In the genomic region with DNA sequence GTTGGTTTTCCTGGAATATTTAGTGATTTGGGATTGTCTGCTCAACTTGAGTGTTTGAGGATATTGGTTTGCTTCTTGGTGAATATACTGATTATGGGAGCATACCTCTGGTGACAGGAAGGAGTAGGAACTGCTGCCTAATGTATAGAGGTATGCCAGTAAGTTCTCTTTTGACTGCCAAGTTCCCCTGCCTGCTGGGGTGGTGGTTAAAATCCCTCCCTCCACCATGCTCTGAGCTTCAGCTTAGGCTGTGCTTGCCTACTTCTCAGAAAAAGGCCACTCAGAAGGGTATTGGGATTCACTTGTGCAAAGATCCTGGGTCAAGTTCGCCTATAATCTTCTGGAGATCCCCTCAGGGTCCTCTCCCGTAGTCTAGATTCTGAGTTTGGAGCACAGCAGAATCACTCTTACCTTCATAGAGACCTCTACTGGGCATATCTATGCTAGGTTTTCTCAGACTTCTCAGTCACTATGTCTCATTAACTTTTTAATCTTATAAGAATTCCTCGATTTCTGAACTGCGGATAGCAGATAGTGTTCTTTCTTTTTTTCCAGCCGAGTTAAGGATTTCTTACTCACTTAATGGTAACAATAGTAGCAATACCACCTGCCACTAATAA, we compare ENCODE assay signal across 14 cellular contexts. TPM values are rescaled to one million over a fixed set of nuclear protein-coding genes. Genes with fewer than 3 reads are reported as not detected.
DNase-seq lines count a peak whose midpoint lies in the region; ATAC-seq and TF ChIP-seq lines count a peak whose summit lies in the region.
"Had no signal": no experiment of that assay in that cellular context is flagged by ENCODE, and none has a peak within 500 bp of the region (broad histone marks: within the 10 kb centered on the region; RNA-seq: fewer than 3 reads in every experiment).

No MANE protein-coding gene starts in this region.

- H3K27ac Mint-ChIP-seq in memory B cell (no peak overlapping the region), nephron progenitor cell (no peak overlapping the region)
- H3K27ac Mint-ChIP-seq: activated CD4-positive, alpha-beta T cell treated with anti-CD3 and anti-CD28 coated beads, Interleukin-2, amount 10 ng/mL, durations not matched to agents 24 days and 14 days had no signal

- no peak overlapping the region for H3K27ac ChIP-seq in left ventricle myocardium inferior (replicated peaks)

- no peaks in the 10 kb centered on the region for H3K36me3 ChIP-seq in left ventricle myocardium inferior
- H3K36me3 ChIP-seq: spleen had no signal

- no peak overlapping the region for H3K4me3 Mint-ChIP-seq in memory B cell
- no peak overlapping the region for H3K4me3 Mint-ChIP-seq in nephron progenitor cell
- H3K4me3 Mint-ChIP-seq: activated CD4-positive, alpha-beta T cell treated with anti-CD3 and anti-CD28 coated beads, Interleukin-2, amount 10 ng/mL, durations not matched to agents 24 days and 14 days had no signal

- H3K4me1 Mint-ChIP-seq in memory B cell (peaks cover 18% of the 10 kb centered on the region), nephron progenitor cell (peaks cover 7% of the 10 kb centered on the region)

- intact Hi-C loops in left ventricle myocardium inferior (cut with micrococcal nuclease) = no loop called here

- H3K27me3 Mint-ChIP-seq in memory B cell (no peaks in the 10 kb centered on the region), nephron progenitor cell (ENCODE audit: low read depth, poor library complexity) (no peaks in the 10 kb centered on the region)
- H3K27me3 Mint-ChIP-seq: activated CD4-positive, alpha-beta T cell treated with anti-CD3 and anti-CD28 coated beads, Interleukin-2, amount 10 ng/mL, durations not matched to agents 24 days and 14 days had no signal

- H3K27me3 ChIP-seq in left ventricle myocardium inferior (ENCODE audit: low read depth) = no peaks in the 10 kb centered on the region
- H3K27me3 ChIP-seq: spleen had no signal

- TF ChIP-seq CTCF in GM12865 (IDR thresholded peaks at IDR 0.05; ENCODE audit: insufficient read depth, low read depth, low read length, missing control alignments) = no peak
- TF ChIP-seq CTCF in GM20000 (IDR thresholded peaks at IDR 0.05; ENCODE audit: extremely low read depth, missing control alignments) = peak; percentile 6
- no peak for TF ChIP-seq CTCF in left ventricle myocardium inferior (IDR thresholded peaks at IDR 0.05; ENCODE audit: borderline replicate concordance)
- no peak for TF ChIP-seq CTCF in nephron progenitor cell (IDR thresholded peaks at IDR 0.05)

- ATAC-seq in memory B cell (ENCODE audit: low read depth) = peak; percentile 62
- no peak for ATAC-seq in HG03457 (IDR thresholded peaks at IDR 0.05; ENCODE audit: unreplicated experiment)

- peaks cover 12% of the 10 kb centered on the region for H3K4me1 ChIP-seq in left ventricle myocardium inferior

- H3K4me3 ChIP-seq in GM12865 (ENCODE audit: low read depth, low read length) (no peak overlapping the region), left ventricle myocardium inferior (no peak overlapping the region)
- H3K4me3 ChIP-seq: spleen had no signal

- H3K9me3 Mint-ChIP-seq in memory B cell (no peaks in the 10 kb centered on the region), nephron progenitor cell (peaks cover 14% of the 10 kb centered on the region)

- DNase-seq in GM12865 (ENCODE audit: low read depth) (peak; percentile 21), GM20000 (ENCODE audit: low spot score) (no peak), NOMO-1 treated with DMSO at 0.1 percent for 48 hours (lab: John Stamatoyannopoulos, UW; ENCODE audit: unreplicated experiment) (peak; percentile 29), memory B cell (ENCODE audit: low spot score in 2 of 2) (no peak), left ventricle myocardium inferior (no peak), nephron progenitor cell (no peak)
- no peak for DNase-seq in stimulated activated CD4-positive, alpha-beta T cell treated with anti-CD3 and anti-CD28 coated beads, Interleukin-2, amount 100 ng/mL, for 48 hours
- DNase-seq: activated CD4-positive, alpha-beta T cell treated with anti-CD3 and anti-CD28 coated beads, Interleukin-2, amount 10 ng/mL, durations not matched to agents 24 days and 14 days; activated gamma-delta T cell; NCI-H2227 treated with DMSO at 0.1 percent for 48 hours; SHP77; spleen; stimulated activated CD8-positive, alpha-beta memory T cell treated with anti-CD3 and anti-CD28 coated beads, Interleukin-4, amount 100 ng/mL, for 48 hours had no signal

- H3K36me3 Mint-ChIP-seq in memory B cell (no peaks in the 10 kb centered on the region), nephron progenitor cell (ENCODE audit: low read depth) (peaks cover 59% of the 10 kb centered on the region)

- H3K9me3 ChIP-seq in left ventricle myocardium inferior (replicated peaks) = no peaks in the 10 kb centered on the region
- H3K9me3 ChIP-seq: spleen had no signal

RNA-seq across cellular contexts. Expression of gene DCK, which starts 44.7 kb away (rescaled TPM):
- 7.5 TPM for total RNA-seq in left ventricle myocardium inferior

RNA-seq across cellular contexts. Expression of gene MOB1B, which starts 46.6 kb away (rescaled TPM):
- total RNA-seq in left ventricle myocardium inferior = 18.3 TPM

Comparison
In these comparisons a context has a peak if more than half of its experiments do, and no peak if none do; other contexts are left out.
1. DNase-seq: peak in GM12865 (single experiment) and NOMO-1 treated with DMSO at 0.1 percent for 48 hours (single experiment); none in GM20000 (single experiment), memory B cell (0 of 2), left ventricle myocardium inferior (single experiment), nephron progenitor cell (single experiment) and stimulated activated CD4-positive, alpha-beta T cell treated with anti-CD3 and anti-CD28 coated beads, Interleukin-2, amount 100 ng/mL, for 48 hours (0 of 2).